In genomic region chr5:85841653-85842052, GRCh38 we compare ENCODE assay signal across 1 cellular context.
TF ChIP-seq lines count a peak whose summit lies in the region.

No MANE protein-coding gene starts in this region.

TF ChIP-seq in K562, 482 proteins besides CTCF, POLR2A, EP300 and RAD21 (continued from another document and continues in another):
- TF ChIP-seq EZH2 (IDR thresholded peaks at IDR 0.05; ENCODE audit: borderline replicate concordance, low read depth, low read length) (no peak), ASH1L (IDR thresholded peaks at IDR 0.05; ENCODE audit: borderline replicate concordance, low read depth, partially characterized antibody) (no peak), PHTF2 (CRISPR knock-in tag; IDR thresholded peaks at IDR 0.05) (no peak), ZNF707 (CRISPR knock-in tag; conservative IDR thresholded peaks at IDR 0.05) (no peak), CREB5 (CRISPR knock-in tag; IDR thresholded peaks at IDR 0.05) (no peak), ZNF318 (IDR thresholded peaks at IDR 0.05; ENCODE audit: borderline replicate concordance in 1 of 2, low read depth in 1 of 2) (no peak), RB1 (IDR thresholded peaks at IDR 0.05; ENCODE audit: low read depth) (no peak), DMBX1 (CRISPR knock-in tag; IDR thresholded peaks at IDR 0.05; ENCODE audit: borderline replicate concordance) (no peak), FIP1L1 (IDR thresholded peaks at IDR 0.05; ENCODE audit: low read depth, low read length, poor library complexity, severe bottlenecking) (no peak), AFF1 (IDR thresholded peaks at IDR 0.05; ENCODE audit: low read depth in 1 of 2, partially characterized antibody in 2 of 2) (no peak), ZZZ3 (IDR thresholded peaks at IDR 0.05) (no peak), GABPA (tag; conservative IDR thresholded peaks at IDR 0.05; ENCODE audit: low read depth) (no peak), ZNF57 (CRISPR knock-in tag; IDR thresholded peaks at IDR 0.05) (no peak), ZNF324 (CRISPR knock-in tag; IDR thresholded peaks at IDR 0.05) (no peak), NCOR1 (IDR thresholded peaks at IDR 0.05) (peak; percentile 58), RCOR1 (IDR thresholded peaks at IDR 0.05; ENCODE audit: borderline replicate concordance in 1 of 2, low read depth in 2 of 2, low read length in 2 of 2) (peak in 1 of 2 experiments; percentile 40; a peak in 1 of 4 replicates), ELF2 (CRISPR knock-in tag; IDR thresholded peaks at IDR 0.05) (no peak), MBD1 (CRISPR knock-in tag; IDR thresholded peaks at IDR 0.05) (no peak), ATF4 (CRISPR knock-in tag; IDR thresholded peaks at IDR 0.05) (no peak), RBM17 (IDR thresholded peaks at IDR 0.05; ENCODE audit: borderline replicate concordance, low read depth, low read length) (no peak), FOXJ3 (CRISPR knock-in tag; IDR thresholded peaks at IDR 0.05) (no peak), HDAC1 (IDR thresholded peaks at IDR 0.05) (peak in 1 of 2 experiments; percentile 82; a peak in 2 of 4 replicates), DEAF1 (CRISPR knock-in tag; IDR thresholded peaks at IDR 0.05) (no peak), CTBP1 (IDR thresholded peaks at IDR 0.05; ENCODE audit: borderline replicate concordance) (no peak), KDM1A (IDR thresholded peaks at IDR 0.05) (peak; percentile 93 to 96), POLR3A (IDR thresholded peaks at IDR 0.05; ENCODE audit: borderline replicate concordance, extremely low read depth, insufficient read depth, insufficient read length) (no peak), NR0B1 (IDR thresholded peaks at IDR 0.05; ENCODE audit: partially characterized antibody) (no peak), STAT5B (CRISPR knock-in tag; IDR thresholded peaks at IDR 0.05) (no peak), BCL6 (CRISPR knock-in tag; IDR thresholded peaks at IDR 0.05) (no peak), ZBTB2 (IDR thresholded peaks at IDR 0.05) (no peak), FOXK1 (CRISPR knock-in tag; IDR thresholded peaks at IDR 0.05; ENCODE audit: borderline replicate concordance) (no peak), ARNT (IDR thresholded peaks at IDR 0.05) (no peak), ZNF764 (CRISPR knock-in tag; IDR thresholded peaks at IDR 0.05; ENCODE audit: low read depth) (no peak), NFE2 (IDR thresholded peaks at IDR 0.05; ENCODE audit: low read depth) (no peak), TFE3 (CRISPR knock-in tag; IDR thresholded peaks at IDR 0.05) (no peak), ZNF12 (CRISPR knock-in tag; IDR thresholded peaks at IDR 0.05) (no peak)
